8 cellular contexts compared by ENCODE assay signal in the genomic region with DNA sequence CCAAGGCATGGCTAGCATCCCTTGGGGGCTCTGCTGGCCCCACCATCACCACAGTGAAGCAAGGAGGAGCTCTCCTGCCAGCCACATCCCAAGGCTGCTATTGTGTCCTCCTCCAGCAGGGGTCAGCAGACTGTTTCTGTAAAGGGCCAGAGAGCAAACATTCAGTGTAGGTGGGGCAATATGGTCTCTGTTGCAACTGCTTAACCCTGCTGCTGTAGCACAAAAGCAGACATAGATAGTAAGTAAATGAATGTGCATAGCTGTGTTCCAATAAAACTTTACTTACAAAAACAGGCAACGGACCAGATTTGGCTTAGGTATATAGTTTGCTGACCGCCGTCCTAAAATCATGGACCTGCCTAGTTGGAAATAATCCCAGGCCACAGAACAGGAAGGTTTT. TPM values are rescaled to one million over a fixed set of nuclear protein-coding genes. Genes with fewer than 3 reads are reported as not detected.
DNase-seq lines count a peak whose midpoint lies in the region; ATAC-seq and TF ChIP-seq lines count a peak whose summit lies in the region.

No MANE protein-coding gene starts in this region.

- no peak overlapping the region for H3K4me3 Mint-ChIP-seq in activated CD4-positive, alpha-beta T cell treated with anti-CD3 and anti-CD28 coated beads for 36 hours

- DNase-seq in NCI-H524 (lab: John Stamatoyannopoulos, UW) (peak; percentile 49 to 78), dedifferentiated amniotic fluid mesenchymal stem cell (ENCODE audit: extremely low spot score) (peak; percentile 54), medulla oblongata (ENCODE audit: extremely low spot score) (peak; percentile 87)
- DNase-seq in activated CD4-positive, alpha-beta T cell treated with anti-CD3 and anti-CD28 coated beads for 36 hours, result peak; percentile 85
- DNase-seq in stimulated activated CD8-positive, alpha-beta memory T cell treated with anti-CD3 and anti-CD28 coated beads, Interleukin-15, amount 100 ng/mL, for 24 hours (ENCODE audit: low read depth), result peak; percentile 26

- H3K27me3 Mint-ChIP-seq in activated CD4-positive, alpha-beta T cell treated with anti-CD3 and anti-CD28 coated beads for 36 hours, result peaks cover 25% of the 10 kb centered on the region

- peak; percentile 93 for TF ChIP-seq CTCF in GM12874 (IDR thresholded peaks at IDR 0.05; ENCODE audit: insufficient read depth, low read depth, low read length)

- CTCF ChIA-PET in activated CD4-positive, alpha-beta T cell treated with anti-CD3 and anti-CD28 coated beads for 36 hours (lab: Charles Lee), result interaction anchor here (0.5 to 5.4 kb wide), 36 partner anchors 9 to 1645 kb away, joined by 3 to 61 read pairs (median 4); no protein-coding TSS in a partner anchor

- H3K36me3 Mint-ChIP-seq in activated CD4-positive, alpha-beta T cell treated with anti-CD3 and anti-CD28 coated beads for 36 hours (ENCODE audit: low read depth), result no peaks in the 10 kb centered on the region

- ATAC-seq in HG03280 (IDR thresholded peaks at IDR 0.05; ENCODE audit: unreplicated experiment) (peak; percentile 66), HG03039 (IDR thresholded peaks at IDR 0.05; ENCODE audit: unreplicated experiment) (no peak)
- peak; percentile 76 for ATAC-seq in activated CD4-positive, alpha-beta T cell treated with anti-CD3 and anti-CD28 coated beads for 36 hours

- H3K4me1 Mint-ChIP-seq in activated CD4-positive, alpha-beta T cell treated with anti-CD3 and anti-CD28 coated beads for 36 hours, result peaks cover 3% of the 10 kb centered on the region

- H3K9me3 Mint-ChIP-seq in activated CD4-positive, alpha-beta T cell treated with anti-CD3 and anti-CD28 coated beads for 36 hours (ENCODE audit: low read depth), result no peaks in the 10 kb centered on the region

- H3K27ac Mint-ChIP-seq in activated CD4-positive, alpha-beta T cell treated with anti-CD3 and anti-CD28 coated beads for 36 hours, result no peak overlapping the region

- intact Hi-C loops in activated CD4-positive, alpha-beta T cell treated with anti-CD3 and anti-CD28 coated beads for 36 hours (cut with DNase I, micrococcal nuclease), result loop anchor here (1.0 to 5.0 kb wide), 3 partner anchors 219 to 673 kb away; no protein-coding TSS in a partner anchor

- POLR2A ChIA-PET in activated CD4-positive, alpha-beta T cell treated with anti-CD3 and anti-CD28 coated beads for 36 hours (lab: Charles Lee), result no interaction called here

RNA-seq across cellular contexts. Expression of a gene that starts 36.4 kb away (rescaled TPM):
- not detected for total RNA-seq in activated CD4-positive, alpha-beta T cell treated with anti-CD3 and anti-CD28 coated beads for 36 hours

Comparison
In these comparisons a context has a peak if more than half of its experiments do, and no peak if none do; other contexts are left out.
1. DNase-seq: peak in every context shown above with its lines; median percentile 87 in medulla oblongata; 85 in activated CD4-positive, alpha-beta T cell treated with anti-CD3 and anti-CD28 coated beads for 36 hours; 64 in NCI-H524; 54 in dedifferentiated amniotic fluid mesenchymal stem cell; 26 in stimulated activated CD8-positive, alpha-beta memory T cell treated with anti-CD3 and anti-CD28 coated beads, Interleukin-15, amount 100 ng/mL, for 24 hours.